Comparison of ENCODE assay signal across 9 cellular contexts in genomic region chr4:73311428-73311827, GRCh38. TPM values are rescaled to one million over a fixed set of nuclear protein-coding genes. Genes with fewer than 3 reads are reported as not detected.
A peak's percentile ranks its signal among the peaks of the same experiment; 100 is the strongest.
DNase-seq lines count a peak whose midpoint lies in the region; ATAC-seq, FAIRE-seq and TF ChIP-seq lines count a peak whose summit lies in the region.
"Had no signal": no experiment of that assay in that cellular context is flagged by ENCODE, and none has a peak within 500 bp of the region (broad histone marks: within the 10 kb centered on the region; RNA-seq: fewer than 3 reads in every experiment).

No MANE protein-coding gene starts in this region.

- peak; percentile 90 for FAIRE-seq in TTC549 (lab: Jason Lieb, UNC)

- peak; percentile 35 for TF ChIP-seq CTCF in BJ (IDR thresholded peaks at IDR 0.05; ENCODE audit: insufficient read depth, low read depth, low read length)

- ATAC-seq in left colon = peak; percentile 37
- ATAC-seq in HG03442 (IDR thresholded peaks at IDR 0.05; ENCODE audit: unreplicated experiment) = no peak
- ATAC-seq in HG03460 (IDR thresholded peaks at IDR 0.05; ENCODE audit: unreplicated experiment) = no peak

- H3K4me3 ChIP-seq in BJ (ENCODE audit: low read depth, low read length) = no peak overlapping the region

- no peaks in the 10 kb centered on the region for H3K36me3 ChIP-seq in BJ (ENCODE audit: control insufficient read depth, insufficient read depth, low read length)

- intact Hi-C loops in left colon (cut with DNase I, micrococcal nuclease) = loop anchor here in 1 of 2 donors (5.0 kb wide), 1 partner anchor 346 kb away; no protein-coding TSS in a partner anchor

- no peak for DNase-seq in BJ (ENCODE audit: low read depth)
- peak; percentile 47 for DNase-seq in HT1080 (ENCODE audit: low read depth)
- no peak for DNase-seq in left colon
- no peak for DNase-seq in T-helper 9 cell
- DNase-seq in UCSD-AML1 (lab: John Stamatoyannopoulos, UW; ENCODE audit: unreplicated experiment) = no peak
- DNase-seq: activated naive CD8-positive, alpha-beta T cell treated with anti-CD3 and anti-CD28 coated beads, Interleukin-2, amount 10 ng/mL, durations not matched to agents 7 days and 5 days had no signal

- CTCF ChIA-PET in BJ (lab: Yijun Ruan, JAX) = interaction anchor here (0.9 to 2.1 kb wide), 6 partner anchors 15 to 342 kb away, joined by 3 to 14 read pairs (median 4); no protein-coding TSS in a partner anchor

- no peaks in the 10 kb centered on the region for H3K27me3 ChIP-seq in BJ (ENCODE audit: control insufficient read depth, insufficient read depth, low read length)

- POLR2A ChIA-PET in BJ (lab: Charles Lee) = no interaction called here

RNA-seq across cellular contexts. Expression of gene ANKRD17, which starts 52.8 kb away (rescaled TPM):
- 39.6 and 50.4 TPM in 2 replicates for polyA plus RNA-seq in BJ (2011; rRNA removed)
- polyA minus RNA-seq in BJ (2011; rRNA and poly(A)+ RNA removed) = 55.9 and 60.1 TPM in 2 replicates
- total RNA-seq in HT1080 (2014; rRNA removed; shearing (Covaris generic)) = 39.7 and 42.4 TPM in 2 replicates
- 20.4 and 27.6 TPM in 2 replicates for polyA plus RNA-seq in HT1080 (2015; cell fraction: cytosol; rRNA removed)
- polyA plus RNA-seq in HT1080 (2015; cell fraction: nucleus; rRNA removed) = 77.5 and 79.5 TPM in 2 replicates
- total RNA-seq in left colon = 10 to 100 TPM; 58.3 to 61.1 TPM
